20 cellular contexts compared by ENCODE assay signal in the genomic region with DNA sequence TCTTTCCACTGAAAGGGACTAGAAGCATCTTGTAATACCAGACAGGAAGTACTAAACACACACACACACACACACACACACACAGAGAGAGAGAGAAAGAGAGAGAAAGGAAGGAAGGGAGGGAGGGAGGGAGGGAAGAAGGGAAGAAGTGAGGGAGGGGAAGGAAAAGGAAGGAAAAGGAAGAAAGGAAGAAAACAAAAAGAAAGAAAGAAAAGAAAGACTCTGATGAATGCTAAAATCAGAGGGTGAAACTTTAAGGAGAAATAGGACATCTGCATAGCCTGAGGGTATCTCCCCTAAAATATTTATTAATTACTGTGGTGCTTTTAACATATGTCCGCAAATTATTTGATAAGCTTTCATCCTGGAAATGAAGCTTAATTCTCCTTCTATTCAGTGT. TPM values are rescaled to one million over a fixed set of nuclear protein-coding genes. Genes with fewer than 3 reads are reported as not detected.
DNase-seq lines count a peak whose midpoint lies in the region; ATAC-seq, FAIRE-seq and TF ChIP-seq lines count a peak whose summit lies in the region.
"Had no signal": no experiment of that assay in that cellular context is flagged by ENCODE, and none has a peak within 500 bp of the region (broad histone marks: within the 10 kb centered on the region; RNA-seq: fewer than 3 reads in every experiment).

No MANE protein-coding gene starts in this region.

- TF ChIP-seq EP300 in HepG2 (IDR thresholded peaks at IDR 0.05; ENCODE audit: low read depth in 2 of 2, low read length in 2 of 2) (no peak), HepG2 (CRISPR knock-in tag; IDR thresholded peaks at IDR 0.05; ENCODE audit: borderline replicate concordance) (no peak), esophagus muscularis mucosa (IDR thresholded peaks at IDR 0.05) (no peak)

- H3K27me3 ChIP-seq in HepG2 (ENCODE audit: control insufficient read depth in 1 of 2, insufficient read depth in 2 of 2, low read length in 2 of 2) (no peaks in the 10 kb centered on the region), right lobe of liver (no peaks in the 10 kb centered on the region), esophagus muscularis mucosa (no peaks in the 10 kb centered on the region)
- H3K27me3 ChIP-seq: MG63, SJCRH30 had no signal

- no peak overlapping the region for H3K4me2 ChIP-seq in HepG2 (ENCODE audit: low read depth, low read length)
- H3K4me2 ChIP-seq: A549 had no signal

- H3K9me3 ChIP-seq in HepG2 (ENCODE audit: low read length) (no peaks in the 10 kb centered on the region), right lobe of liver (no peaks in the 10 kb centered on the region), SK-N-MC (ENCODE audit: low read depth, low read length) (no peaks in the 10 kb centered on the region), esophagus muscularis mucosa (no peaks in the 10 kb centered on the region)
- H3K9me3 ChIP-seq: A549, MG63 had no signal

- H3K36me3 ChIP-seq in HepG2 (replicated peaks in 1 of 2; ENCODE audit: control insufficient read depth in 1 of 2, insufficient read depth in 2 of 2, low read length in 2 of 2) (peaks cover 0 to 16% of the 10 kb centered on the region in 2 experiments; a peak in 2 of 5 replicates), right lobe of liver (no peaks in the 10 kb centered on the region), SK-N-MC (ENCODE audit: insufficient read depth, low read length) (peaks cover 27% of the 10 kb centered on the region), esophagus muscularis mucosa (peaks cover 0 to 9% (median 0%) of the 10 kb centered on the region in 4 donors)

- TF ChIP-seq CTCF in HepG2 (CRISPR knock-in tag; IDR thresholded peaks at IDR 0.05), result no peak
- no peak for TF ChIP-seq CTCF in right lobe of liver (IDR thresholded peaks at IDR 0.05)
- TF ChIP-seq CTCF in esophagus muscularis mucosa (IDR thresholded peaks at IDR 0.05), result no peak

- 90% methylated on average over 1 of the region's 1 CpG for WGBS in HepG2 (ENCODE audit: low lambda C conversion rate)
- 100% methylated on average over 1 of the region's 1 CpG for WGBS in right lobe of liver (ENCODE audit: insufficient coverage, low coverage, low lambda C conversion rate, missing lambda C conversion rate)
- 96% methylated on average over 1 of the region's 1 CpG for WGBS in esophagus muscularis mucosa

- H3K4me3 ChIP-seq in HepG2 (replicated peaks in 1 of 3; ENCODE audit: insufficient read depth in 1 of 3, low read depth in 2 of 3, low read length in 3 of 3), result no peak overlapping the region
- H3K4me3 ChIP-seq in right lobe of liver, result no peak overlapping the region
- H3K4me3 ChIP-seq in SK-N-MC, result no peak overlapping the region
- H3K4me3 ChIP-seq in esophagus muscularis mucosa, result no peak overlapping the region
- H3K4me3 ChIP-seq: A549, MG63, SJCRH30 had no signal

- no peak overlapping the region for H3K9ac ChIP-seq in HepG2 (ENCODE audit: insufficient read depth, low read depth, low read length)
- no peak overlapping the region for H3K9ac ChIP-seq in SK-N-MC (ENCODE audit: insufficient read length)

- in situ Hi-C loops in HepG2 (cut with HindIII; ENCODE audit: extremely low pct_ligation_motif_present, low pct_unique_long_range_greater_than_20kb), result no loop called here

- intact Hi-C loops in HepG2 (cut with micrococcal nuclease; ENCODE audit: unreplicated experiment), result no loop called here
- intact Hi-C loops in right lobe of liver (cut with DNase I), result no loop called here
- intact Hi-C loops in esophagus muscularis mucosa (cut with DNase I), result no loop called here

- H3K27ac ChIP-seq in HepG2 (ENCODE audit: extremely low read length, insufficient read depth, low read length) (no peak overlapping the region), right lobe of liver (no peak overlapping the region), SK-N-MC (peak overlapping the region; percentile 38; the same call in 1 of the 2 replicates), esophagus muscularis mucosa (replicated peaks in 1 of 4) (no peak overlapping the region)
- H3K27ac ChIP-seq: A549, SJCRH30 had no signal

- peaks cover 66% of the 10 kb centered on the region for H3K79me2 ChIP-seq in HepG2 (ENCODE audit: insufficient read depth, low read length)

- FAIRE-seq in HepG2 (lab: Jason Lieb, UNC), result no peak
- FAIRE-seq: A549, HTR-8/SVneo, RCC 7860 had no signal

- CTCF ChIA-PET in HepG2 (lab: Yijun Ruan, JAX; ENCODE audit: low intra/inter-chr PET ratio, low total read pairs), result no interaction called here

- no TSS peak for BruUV-seq in HepG2 (replicated peaks; lab: Mats Ljungman, UMichigan)

- POLR2A ChIA-PET in HepG2 (lab: Yijun Ruan, JAX), result no interaction called here

- DNase-seq in HepG2 (ENCODE audit: low spot score), result no peak
- DNase-seq in right lobe of liver, result no peak
- DNase-seq in SK-N-MC (ENCODE audit: low read depth, low spot score), result no peak
- DNase-seq in islet precursor cell, result peak; percentile 4
- DNase-seq in esophagus muscularis mucosa (ENCODE audit: extremely low spot score), result no peak
- no peak for DNase-seq in NCI-H146 treated with DMSO at 0.1 percent for 48 hours (lab: John Stamatoyannopoulos, UW; ENCODE audit: unreplicated experiment)
- no peak for DNase-seq in stimulated activated CD4-positive, alpha-beta T cell treated with anti-CD3 and anti-CD28 coated beads, Interleukin-4, amount 100 ng/mL, for 24 hours
- DNase-seq: DMS79 treated with DMSO at 0.1 percent for 48 hours, GOT3, Karpas-422, MG63, NCI-H1417, NCI-H187, NCI-H2227 treated with DMSO at 0.1 percent for 48 hours, NCI-H524, SJCRH30 had no signal

- TF ChIP-seq POLR2A in HepG2 (IDR thresholded peaks at IDR 0.05; ENCODE audit: insufficient read depth in 1 of 2, low read depth in 2 of 2, low read length in 2 of 2) (no peak), right lobe of liver (IDR thresholded peaks at IDR 0.05) (no peak), esophagus muscularis mucosa (IDR thresholded peaks at IDR 0.05; ENCODE audit: low read depth) (no peak)

- peaks cover 35% of the 10 kb centered on the region for H3K4me1 ChIP-seq in HepG2 (ENCODE audit: insufficient read depth, low read length)
- peaks cover 0 to 4% (median 0%) of the 10 kb centered on the region in 4 donors for H3K4me1 ChIP-seq in right lobe of liver
- peaks cover 6 to 29% (median 17%) of the 10 kb centered on the region in 4 donors for H3K4me1 ChIP-seq in esophagus muscularis mucosa
- H3K4me1 ChIP-seq: SJCRH30 had no signal

- ATAC-seq in HepG2 (no peak), right lobe of liver (no peak)
- ATAC-seq: A549, HCT116 had no signal

- no peak for TF ChIP-seq RAD21 in HepG2 (CRISPR knock-in tag; IDR thresholded peaks at IDR 0.05)

- no peaks in the 10 kb centered on the region; the same call in 1 of the 2 replicates for H4K20me1 ChIP-seq in HepG2 (ENCODE audit: insufficient read depth, low read length)

- H2AFZ ChIP-seq in HepG2 (ENCODE audit: low read length), result no peak overlapping the region

RNA-seq across cellular contexts. Expression of a gene that starts 10.6 kb away (rescaled TPM):
- total RNA-seq in HepG2 (2016; rRNA removed; fragmentation: Illumina TruSeq; extraction: Trizol) (20.4 and 20.7 TPM in 2 replicates), right lobe of liver (10 to 100 TPM in 1 of 6 experiments, 1 to 10 TPM in 5; 5.1 to 10.3 (median 7.0) TPM), esophagus muscularis mucosa (10 to 100 TPM; 13.3 to 24.1 (median 16.5) TPM)
- total RNA-seq in HepG2 (2016; cell fraction: cytosol; rRNA removed; fragmentation: Illumina TruSeq; extraction: Trizol; ENCODE audit: low read depth), result 6.6 and 8.1 TPM in 2 replicates
- 20.6 and 21.7 TPM in 2 replicates for total RNA-seq in HepG2 (2016; cell fraction: insoluble cytoplasmic fraction; rRNA removed; fragmentation: Illumina TruSeq; extraction: Trizol)
- 11.4 and 13.2 TPM in 2 replicates for total RNA-seq in HepG2 (2016; cell fraction: membrane; rRNA removed; fragmentation: Illumina TruSeq; extraction: Trizol)
- 24.7 and 29.2 TPM in 2 replicates for total RNA-seq in HepG2 (2016; cell fraction: nucleus; rRNA removed; fragmentation: Illumina TruSeq; extraction: Trizol)
- polyA plus RNA-seq in HepG2 (2011; rRNA removed), result 11.5 and 13.4 TPM in 2 replicates
- 6.3 and 6.6 TPM in 2 replicates for polyA plus RNA-seq in HepG2 (2011; cell fraction: cytosol; rRNA removed)
- polyA plus RNA-seq in HepG2 (2011; cell fraction: nucleus; rRNA removed), result 11.5 and 15.4 TPM in 2 replicates
- polyA plus RNA-seq in HepG2 (2012), result 10.4 and 13.0 TPM in 2 replicates
- polyA plus RNA-seq in HepG2 (2016; cell fraction: cytosol; fragmentation: Illumina TruSeq; extraction: Trizol; ENCODE audit: low read depth), result 2.8 and 4.0 TPM in 2 replicates
- polyA plus RNA-seq in HepG2 (2016; cell fraction: insoluble cytoplasmic fraction; fragmentation: Illumina TruSeq; extraction: Trizol; ENCODE audit: low read depth), result 13.4 and 19.6 TPM in 2 replicates
- polyA plus RNA-seq in HepG2 (2016; cell fraction: membrane; fragmentation: Illumina TruSeq; extraction: Trizol; ENCODE audit: low read depth), result 5.7 and 6.6 TPM in 2 replicates
- polyA plus RNA-seq in HepG2 (2016; cell fraction: nucleus; fragmentation: Illumina TruSeq; extraction: Trizol; ENCODE audit: insufficient read depth, low read depth), result 46.0 and 50.5 TPM in 2 replicates
- 11.6 and 20.1 TPM in 2 replicates for polyA minus RNA-seq in HepG2 (2011; rRNA and poly(A)+ RNA removed; ENCODE audit: low replicate concordance)
- polyA minus RNA-seq in HepG2 (2011; cell fraction: cytosol; rRNA and poly(A)+ RNA removed), result 5.3 and 8.4 TPM in 2 replicates
- 22.4 and 32.9 TPM in 2 replicates for polyA minus RNA-seq in HepG2 (2011; cell fraction: nucleus; rRNA and poly(A)+ RNA removed)

RNA-seq across cellular contexts. Expression of a gene that starts 29.0 kb away (rescaled TPM):
- total RNA-seq in HepG2 (2016; rRNA removed; fragmentation: Illumina TruSeq; extraction: Trizol) (0.31 and 0.42 TPM in 2 replicates), right lobe of liver (10 to 100 TPM in 2 of 6 experiments, 1 to 10 TPM in 3, under 1 TPM in 1; 0.75 to 20.5 (median 6.1) TPM), esophagus muscularis mucosa (under 1 TPM; 0.13 to 0.92 (median 0.66) TPM)
- 0.20 and 0.26 TPM in 2 replicates for total RNA-seq in HepG2 (2016; cell fraction: cytosol; rRNA removed; fragmentation: Illumina TruSeq; extraction: Trizol; ENCODE audit: low read depth)
- 0.15 and 0.30 TPM in 2 replicates for total RNA-seq in HepG2 (2016; cell fraction: insoluble cytoplasmic fraction; rRNA removed; fragmentation: Illumina TruSeq; extraction: Trizol)
- total RNA-seq in HepG2 (2016; cell fraction: membrane; rRNA removed; fragmentation: Illumina TruSeq; extraction: Trizol), result 0.28 and 0.34 TPM in 2 replicates
- 0.38 and 0.62 TPM in 2 replicates for total RNA-seq in HepG2 (2016; cell fraction: nucleus; rRNA removed; fragmentation: Illumina TruSeq; extraction: Trizol)
- polyA plus RNA-seq in HepG2 (2011; rRNA removed), result 1.7 and 2.1 TPM in 2 replicates
- polyA plus RNA-seq in HepG2 (2011; cell fraction: cytosol; rRNA removed), result 1.7 and 2.2 TPM in 2 replicates
- polyA plus RNA-seq in HepG2 (2011; cell fraction: nucleus; rRNA removed), result 0.77 and 1.6 TPM in 2 replicates
- 4.1 and 5.6 TPM in 2 replicates for polyA plus RNA-seq in HepG2 (2012)
- polyA plus RNA-seq in HepG2 (2016; cell fraction: cytosol; fragmentation: Illumina TruSeq; extraction: Trizol; ENCODE audit: low read depth), result 0.14 and 0.15 TPM in 2 replicates
- 0.21 and 0.37 TPM in 2 replicates for polyA plus RNA-seq in HepG2 (2016; cell fraction: insoluble cytoplasmic fraction; fragmentation: Illumina TruSeq; extraction: Trizol; ENCODE audit: low read depth)
- 0.28 and 0.40 TPM in 2 replicates for polyA plus RNA-seq in HepG2 (2016; cell fraction: membrane; fragmentation: Illumina TruSeq; extraction: Trizol; ENCODE audit: low read depth)
- 0.29 and 0.42 TPM in 2 replicates for polyA plus RNA-seq in HepG2 (2016; cell fraction: nucleus; fragmentation: Illumina TruSeq; extraction: Trizol; ENCODE audit: insufficient read depth, low read depth)
- polyA minus RNA-seq in HepG2 (2011; rRNA and poly(A)+ RNA removed; ENCODE audit: low replicate concordance), result 2.5 and 7.8 TPM in 2 replicates
- polyA minus RNA-seq in HepG2 (2011; cell fraction: cytosol; rRNA and poly(A)+ RNA removed), result 0.79 and 1.5 TPM in 2 replicates
- polyA minus RNA-seq in HepG2 (2011; cell fraction: nucleus; rRNA and poly(A)+ RNA removed), result 1.3 and 3.1 TPM in 2 replicates
